In the genomic region with DNA sequence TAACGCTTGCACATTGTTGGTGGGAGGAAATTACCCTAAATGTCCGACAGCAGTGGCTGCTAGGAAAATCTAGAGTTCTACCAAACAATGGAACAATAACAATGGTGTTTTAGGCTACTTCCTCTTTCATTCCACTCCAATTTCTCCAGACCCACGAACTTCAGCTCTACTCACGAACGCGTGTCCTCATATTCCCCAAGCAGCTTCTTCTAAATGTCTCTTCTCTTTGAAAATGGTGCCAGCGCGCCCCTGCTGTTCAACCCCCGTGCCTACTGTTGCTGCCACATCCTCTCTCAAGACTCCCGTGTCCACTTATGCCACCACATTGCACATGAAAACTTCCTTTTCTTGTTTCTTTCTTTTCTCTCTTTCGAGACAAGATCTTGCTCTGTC, we compare ENCODE assay signal across 1 cellular context.
TF ChIP-seq lines count a peak whose summit lies in the region.

No MANE protein-coding gene starts in this region.

TF ChIP-seq in H1, 55 proteins besides CTCF, POLR2A, EP300 and RAD21:
- TF ChIP-seq CBX5 (IDR thresholded peaks at IDR 0.05; ENCODE audit: low read depth, low read length): no peak
